Comparison of ENCODE assay signal across 23 cellular contexts in the genomic region with DNA sequence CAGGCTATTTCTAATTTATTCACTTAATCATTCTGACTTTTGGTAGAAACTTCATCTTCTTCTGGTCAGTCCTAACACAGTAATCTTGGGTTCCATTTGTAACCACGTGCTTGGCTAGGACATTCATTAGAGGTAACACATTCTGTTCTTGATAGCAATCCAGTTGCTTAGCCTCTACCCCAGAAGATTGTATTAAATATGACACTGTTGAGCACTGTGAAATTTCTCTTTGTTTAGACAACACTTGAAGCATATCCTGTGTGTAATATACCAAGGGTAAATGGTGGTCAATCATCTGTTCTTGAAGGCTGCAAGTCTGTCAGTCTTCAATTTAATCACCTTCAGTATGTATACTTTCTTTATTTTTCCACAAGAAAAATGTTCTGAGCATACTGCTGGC.
A peak's percentile ranks its signal among the peaks of the same experiment; 100 is the strongest.
DNase-seq lines count a peak whose midpoint lies in the region; ATAC-seq and TF ChIP-seq lines count a peak whose summit lies in the region.
"Had no signal": no experiment of that assay in that cellular context is flagged by ENCODE, and none has a peak within 500 bp of the region (broad histone marks: within the 10 kb centered on the region; RNA-seq: fewer than 3 reads in every experiment).

No MANE protein-coding gene starts in this region.

- CTCF ChIA-PET in PC-9 (lab: Charles Lee), result no interaction called here
- CTCF ChIA-PET in activated CD8-positive, alpha-beta memory T cell treated with anti-CD3 and anti-CD28 coated beads, Interleukin-2, amount 10 ng/mL, durations not matched to agents 7 days and 5 days (lab: Charles Lee), result no interaction called here

- ATAC-seq in GM19035 (IDR thresholded peaks at IDR 0.05; ENCODE audit: unreplicated experiment), result no peak
- ATAC-seq in activated CD8-positive, alpha-beta memory T cell treated with anti-CD3 and anti-CD28 coated beads, Interleukin-2, amount 10 ng/mL, durations not matched to agents 7 days and 5 days, result no peak
- ATAC-seq: GM12878, GM23338 had no signal

- peaks cover 0 to 6% (median 4%) of the 10 kb centered on the region in 6 donors for H3K9me3 Mint-ChIP-seq in immature natural killer cell
- H3K9me3 Mint-ChIP-seq in activated CD8-positive, alpha-beta memory T cell treated with anti-CD3 and anti-CD28 coated beads, Interleukin-2, amount 10 ng/mL, durations not matched to agents 7 days and 5 days (ENCODE audit: low read depth), result no peaks in the 10 kb centered on the region
- H3K9me3 Mint-ChIP-seq: GM23338 had no signal

- no peaks in the 10 kb centered on the region for H3K36me3 Mint-ChIP-seq in immature natural killer cell
- H3K36me3 Mint-ChIP-seq in activated CD8-positive, alpha-beta memory T cell treated with anti-CD3 and anti-CD28 coated beads, Interleukin-2, amount 10 ng/mL, durations not matched to agents 7 days and 5 days, result no peaks in the 10 kb centered on the region
- H3K36me3 Mint-ChIP-seq: CD4-positive, CD25-positive, alpha-beta regulatory T cell had no signal

- BruUV-seq in PC-9 (replicated peaks; lab: Mats Ljungman, UMichigan), result no TSS peak

- POLR2A ChIA-PET in PC-9 (lab: Charles Lee; ENCODE audit: unreplicated experiment), result no interaction called here

- intact Hi-C loops in PC-9 (cut with micrococcal nuclease; ENCODE audit: unreplicated experiment), result no loop called here

- peak overlapping the region; percentile 1 for H2AFZ ChIP-seq in ACC112 (ENCODE audit: low read length, unreplicated experiment)
- peak overlapping the region; percentile 62 for H2AFZ ChIP-seq in PC-9
- H2AFZ ChIP-seq: GM23338 had no signal

- H3K9me3 ChIP-seq in PC-9 (ENCODE audit: insufficient read depth, low read depth) (0 out of 2 replicates have a peak, but pooled peaks cover 4% of the 10 kb centered on the region), muscle layer of colon (ENCODE audit: low read length) (no peaks in the 10 kb centered on the region)
- H3K9me3 ChIP-seq: BLaER1 had no signal

- TF ChIP-seq CTCF in PC-9 (conservative IDR thresholded peaks at IDR 0.05), result no peak

- H3K36me3 ChIP-seq in ACC112 (ENCODE audit: insufficient read depth, low read length), result no peaks in the 10 kb centered on the region; the same call in 1 of the 2 replicates
- H3K36me3 ChIP-seq in PC-9 (ENCODE audit: low read depth), result no peaks in the 10 kb centered on the region
- H3K36me3 ChIP-seq in muscle layer of colon (ENCODE audit: insufficient read depth, low read length), result no peaks in the 10 kb centered on the region
- H3K36me3 ChIP-seq: BLaER1 had no signal

- no peaks in the 10 kb centered on the region for H3K9me2 ChIP-seq in PC-9 (ENCODE audit: insufficient read depth)

- H3K79me2 ChIP-seq in ACC112 (ENCODE audit: control insufficient read depth, insufficient read depth, low read length, unreplicated experiment) (no peaks in the 10 kb centered on the region), PC-9 (ENCODE audit: low read depth) (no peaks in the 10 kb centered on the region)

- no peak overlapping the region for H3K27ac ChIP-seq in ACC112 (ENCODE audit: low read depth, low read length)
- H3K27ac ChIP-seq in PC-9, result no peak overlapping the region
- H3K27ac ChIP-seq in muscle layer of colon (ENCODE audit: low read depth, low read length), result peak overlapping the region; percentile 17
- H3K27ac ChIP-seq: BLaER1, KMS-11 had no signal

- peaks cover 0 to 7% (median 1%) of the 10 kb centered on the region in 3 donors for H3K27me3 Mint-ChIP-seq in immature natural killer cell (ENCODE audit: low read depth in 3 of 3)
- no peaks in the 10 kb centered on the region for H3K27me3 Mint-ChIP-seq in activated CD8-positive, alpha-beta memory T cell treated with anti-CD3 and anti-CD28 coated beads, Interleukin-2, amount 10 ng/mL, durations not matched to agents 7 days and 5 days
- H3K27me3 Mint-ChIP-seq: CD4-positive, CD25-positive, alpha-beta regulatory T cell had no signal

- no peaks in the 10 kb centered on the region for H3F3A ChIP-seq in PC-9 (ENCODE audit: insufficient read depth, low read depth)

- no peak overlapping the region for H3K27ac Mint-ChIP-seq in immature natural killer cell
- H3K27ac Mint-ChIP-seq in activated CD8-positive, alpha-beta memory T cell treated with anti-CD3 and anti-CD28 coated beads, Interleukin-2, amount 10 ng/mL, durations not matched to agents 7 days and 5 days, result no peak overlapping the region
- H3K27ac Mint-ChIP-seq: CD4-positive, CD25-positive, alpha-beta regulatory T cell; GM23338 had no signal

- H3K27me3 ChIP-seq in ACC112 (ENCODE audit: insufficient read depth, low read length), result no peaks in the 10 kb centered on the region
- H3K27me3 ChIP-seq in PC-9 (ENCODE audit: insufficient read depth, low read depth), result no peaks in the 10 kb centered on the region
- no peaks in the 10 kb centered on the region for H3K27me3 ChIP-seq in muscle layer of colon (ENCODE audit: control insufficient read depth in 1 of 2, insufficient read depth in 2 of 2, low read length in 2 of 2)
- H3K27me3 ChIP-seq: BLaER1 had no signal

- H3K4me2 ChIP-seq in PC-9, result no peak overlapping the region
- H3K4me2 ChIP-seq: BLaER1, GM23338, KMS-11 had no signal

- H3K4me1 Mint-ChIP-seq in immature natural killer cell, result no peaks in the 10 kb centered on the region
- no peaks in the 10 kb centered on the region for H3K4me1 Mint-ChIP-seq in activated CD8-positive, alpha-beta memory T cell treated with anti-CD3 and anti-CD28 coated beads, Interleukin-2, amount 10 ng/mL, durations not matched to agents 7 days and 5 days
- H3K4me1 Mint-ChIP-seq: CD4-positive, CD25-positive, alpha-beta regulatory T cell had no signal

- H3K4me3 Mint-ChIP-seq in immature natural killer cell, result no peak overlapping the region
- no peak overlapping the region for H3K4me3 Mint-ChIP-seq in activated CD8-positive, alpha-beta memory T cell treated with anti-CD3 and anti-CD28 coated beads, Interleukin-2, amount 10 ng/mL, durations not matched to agents 7 days and 5 days
- H3K4me3 Mint-ChIP-seq: CD4-positive, CD25-positive, alpha-beta regulatory T cell; GM23338 had no signal

- H3K4me3 ChIP-seq in ACC112 (ENCODE audit: low read depth, low read length) (no peak overlapping the region), PC-9 (no peak overlapping the region), muscle layer of colon (ENCODE audit: low read depth in 1 of 2, low read length in 2 of 2) (no peak overlapping the region)
- H3K4me3 ChIP-seq: BLaER1, GM12878, GM23338 had no signal

- DNase-seq in PC-9 (peak in 1 of 2 experiments; percentile 8), fibroblast of gingiva (ENCODE audit: low read depth) (peak; percentile 14), AML-193 (lab: John Stamatoyannopoulos, UW) (no peak), immature natural killer cell (no peak)
- DNase-seq in activated CD8-positive, alpha-beta memory T cell treated with anti-CD3 and anti-CD28 coated beads, Interleukin-2, amount 10 ng/mL, durations not matched to agents 7 days and 5 days, result no peak
- DNase-seq: 8988T; CD4-positive, CD25-positive, alpha-beta regulatory T cell; DMS153; HCEC 1CT; MM.1S; NCI-H1694; NCI-H2029 treated with DMSO at 0.1 percent for 48 hours; NCI-H2227 treated with DMSO at 0.1 percent for 48 hours; NCI-H526 treated with DMSO at 0.1 percent for 48 hours; Right ventricle myocardium superior; RPMI8226 had no signal

- no peaks in the 10 kb centered on the region for H4K20me1 ChIP-seq in PC-9 (ENCODE audit: insufficient read depth)
- H4K20me1 ChIP-seq: BLaER1 had no signal

- no peaks in the 10 kb centered on the region for H3K4me1 ChIP-seq in ACC112 (ENCODE audit: control insufficient read depth, insufficient read depth, low read length, unreplicated experiment)
- H3K4me1 ChIP-seq in PC-9 (replicated peaks; ENCODE audit: insufficient read depth), result no peaks in the 10 kb centered on the region
- H3K4me1 ChIP-seq in muscle layer of colon (ENCODE audit: insufficient read depth, low read length), result peaks cover 13% of the 10 kb centered on the region
- H3K4me1 ChIP-seq: BLaER1 had no signal

- H3K9ac ChIP-seq in muscle layer of colon (ENCODE audit: low read length), result no peak overlapping the region
- H3K9ac ChIP-seq: BLaER1, KMS-11 had no signal
